2 cellular contexts compared by ENCODE assay signal in the genomic region with DNA sequence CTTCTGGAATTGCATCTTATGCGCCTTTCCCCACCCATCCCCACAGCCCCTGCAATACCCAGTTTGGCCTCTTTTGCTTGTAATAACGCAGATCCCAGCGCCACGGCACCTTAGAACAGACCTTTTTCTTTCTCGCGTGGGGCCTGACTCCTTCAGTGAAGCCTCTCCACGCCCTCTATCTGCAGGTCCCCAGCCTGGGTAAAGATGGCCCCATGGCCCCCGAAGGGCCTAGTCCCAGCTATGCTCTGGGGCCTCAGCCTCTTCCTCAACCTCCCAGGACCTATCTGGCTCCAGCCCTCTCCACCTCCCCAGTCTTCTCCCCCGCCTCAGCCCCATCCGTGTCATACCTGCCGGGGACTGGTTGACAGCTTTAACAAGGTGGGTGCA.
TF ChIP-seq lines count a peak whose summit lies in the region.

No MANE protein-coding gene starts in this region.

TF ChIP-seq in SK-N-SH, 30 proteins besides CTCF, POLR2A, EP300 and RAD21:
- TF ChIP-seq, protein P1, sequence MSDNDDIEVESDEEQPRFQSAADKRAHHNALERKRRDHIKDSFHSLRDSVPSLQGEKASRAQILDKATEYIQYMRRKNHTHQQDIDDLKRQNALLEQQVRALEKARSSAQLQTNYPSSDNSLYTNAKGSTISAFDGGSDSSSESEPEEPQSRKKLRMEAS (IDR thresholded peaks at IDR 0.05; ENCODE audit: low read depth), result no peak
- TF ChIP-seq SMC3 (IDR thresholded peaks at IDR 0.05; ENCODE audit: low read depth, low read length), result no peak
- TF ChIP-seq EZH2phosphoT487 (IDR thresholded peaks at IDR 0.05; ENCODE audit: borderline replicate concordance, low read depth), result no peak
- no peak for TF ChIP-seq USF2 (IDR thresholded peaks at IDR 0.05; ENCODE audit: borderline replicate concordance, low read depth, low read length)
- TF ChIP-seq SIN3A (IDR thresholded peaks at IDR 0.05; ENCODE audit: borderline replicate concordance, low read depth, low read length), result no peak
- TF ChIP-seq IRF3 (IDR thresholded peaks at IDR 0.05; ENCODE audit: low read depth, low read length), result no peak
- no peak for TF ChIP-seq RCOR1 (IDR thresholded peaks at IDR 0.05; ENCODE audit: low read length)
- TF ChIP-seq NFIC (IDR thresholded peaks at IDR 0.05; ENCODE audit: borderline replicate concordance), result no peak
- no peak for TF ChIP-seq JUND (IDR thresholded peaks at IDR 0.05)
- TF ChIP-seq ELF1 (IDR thresholded peaks at IDR 0.05), result no peak
- no peak for TF ChIP-seq FOSL2 (IDR thresholded peaks at IDR 0.05; ENCODE audit: borderline replicate concordance, low read depth)
- TF ChIP-seq TAF1 (IDR thresholded peaks at IDR 0.05; ENCODE audit: borderline replicate concordance, low read depth, low read length), result no peak
- no peak for TF ChIP-seq YY1 (IDR thresholded peaks at IDR 0.05; ENCODE audit: low read depth)
- TF ChIP-seq TCF12 (IDR thresholded peaks at IDR 0.05), result no peak
- TF ChIP-seq FOXM1 (IDR thresholded peaks at IDR 0.05; ENCODE audit: low read depth), result no peak
- TF ChIP-seq NRF1 (IDR thresholded peaks at IDR 0.05; ENCODE audit: low read depth, low read length), result no peak
- no peak for TF ChIP-seq RFX5 (IDR thresholded peaks at IDR 0.05; ENCODE audit: low read length)
- no peak for TF ChIP-seq REST (IDR thresholded peaks at IDR 0.05; ENCODE audit: low read depth, low read length)
- no peak for TF ChIP-seq MEF2A (IDR thresholded peaks at IDR 0.05; ENCODE audit: borderline replicate concordance, low read depth)
- no peak for TF ChIP-seq MXI1 (IDR thresholded peaks at IDR 0.05; ENCODE audit: low read depth, low read length)

TF ChIP-seq in endothelial cell of umbilical vein, 7 proteins besides CTCF, POLR2A, EP300 and RAD21:
- no peak for TF ChIP-seq EZH2 (IDR thresholded peaks at IDR 0.05; ENCODE audit: borderline replicate concordance, low read depth, low read length, severe bottlenecking)
- TF ChIP-seq GATA2 (IDR thresholded peaks at IDR 0.05; ENCODE audit: insufficient read depth, insufficient read length, low read depth, low read length), result no peak
- TF ChIP-seq JUN (IDR thresholded peaks at IDR 0.05; ENCODE audit: borderline replicate concordance, insufficient read depth, insufficient read length, low read depth), result no peak
- TF ChIP-seq MYC (IDR thresholded peaks at IDR 0.05; ENCODE audit: low read depth, low read length), result no peak
- TF ChIP-seq, protein P1 (IDR thresholded peaks at IDR 0.05; ENCODE audit: insufficient read depth, insufficient read length), result no peak
TF ChIP-seq in endothelial cell of umbilical vein: peak in this region for 0.
